Comparison of ENCODE assay signal across 8 cellular contexts in the genomic region with DNA sequence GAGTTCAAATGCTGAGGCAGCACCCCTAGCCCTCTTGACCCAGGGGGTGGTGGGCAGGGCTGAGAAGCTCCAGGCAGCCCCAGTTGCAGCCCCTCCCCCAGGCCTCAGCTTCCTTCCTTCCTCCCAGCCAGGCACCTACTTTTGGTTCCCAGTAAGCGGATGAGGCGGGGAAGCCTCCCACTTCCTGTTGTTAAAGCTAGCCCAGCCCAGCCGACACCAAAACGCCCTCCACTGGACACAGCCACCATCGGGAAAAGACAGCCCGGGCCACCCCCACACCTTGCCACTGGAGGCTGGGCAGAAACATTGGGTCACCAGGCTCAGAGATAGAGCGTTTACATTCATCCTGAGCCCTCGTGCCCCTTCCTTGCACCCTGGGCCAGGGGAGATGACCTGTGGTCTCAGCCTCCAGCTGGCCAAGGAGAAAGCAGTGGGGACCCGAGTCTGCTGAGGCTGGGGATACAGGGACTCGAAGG. TPM values are rescaled to one million over a fixed set of nuclear protein-coding genes. Genes with fewer than 3 reads are reported as not detected.
DNase-seq lines count a peak whose midpoint lies in the region; ATAC-seq and TF ChIP-seq lines count a peak whose summit lies in the region.

No MANE protein-coding gene starts in this region.

- no peaks in the 10 kb centered on the region for H3K27me3 ChIP-seq in PC-3 (ENCODE audit: low read length)

- H3K4me3 ChIP-seq in GM12865 (ENCODE audit: low read depth, low read length), result peak overlapping the region; percentile 26
- H3K4me3 ChIP-seq in PC-3 (ENCODE audit: low read length), result peak overlapping the region; percentile 92

- no peaks in the 10 kb centered on the region for H3F3A ChIP-seq in PC-3 (ENCODE audit: low read length, unreplicated experiment)

- peaks cover 43% of the 10 kb centered on the region for H3K4me1 ChIP-seq in PC-3 (ENCODE audit: insufficient read depth, low read length)

- BruUV-seq in PC-3 (replicated peaks; lab: Mats Ljungman, UMichigan), result no TSS peak

- H3K4me2 ChIP-seq in PC-3 (ENCODE audit: low read length), result peak overlapping the region; percentile 98

- peaks cover 10% of the 10 kb centered on the region for H4K20me1 ChIP-seq in PC-3 (ENCODE audit: low read length)

- peak overlapping the region; percentile 38 for H3K9ac ChIP-seq in PC-3 (ENCODE audit: low read length)

- TF ChIP-seq CTCF in GM12865 (IDR thresholded peaks at IDR 0.05; ENCODE audit: insufficient read depth, low read depth, low read length, missing control alignments) (no peak), PC-3 (conservative IDR thresholded peaks at IDR 0.05; ENCODE audit: low read depth, low read length) (peak; percentile 46)

- POLR2A ChIA-PET in PC-3 (lab: Charles Lee; ENCODE audit: unreplicated experiment), result interaction anchor here (0.6 kb wide), 5 partner anchors 57 to 266 kb away, joined by 3 to 6 read pairs (median 3); a partner anchor contains a TSS

- intact Hi-C loops in PC-3 (cut with micrococcal nuclease) (loop anchor here (1.0 to 10.0 kb wide), 5 partner anchors 52 to 162 kb away; a partner anchor contains a TSS), left cardiac atrium (cut with DNase I) (loop anchor here (2.0 to 5.0 kb wide), 2 partner anchors 48 to 51 kb away; no protein-coding TSS in a partner anchor), posterior cingulate gyrus (cut with DNase I) (loop anchor here (2.0 to 5.0 kb wide), 2 partner anchors 48 to 89 kb away; no protein-coding TSS in a partner anchor)

- peak overlapping the region; percentile 57 for H3K27ac ChIP-seq in PC-3 (ENCODE audit: low read length)

- H3K79me2 ChIP-seq in PC-3 (ENCODE audit: low read length), result peaks cover 59% of the 10 kb centered on the region

- no peak overlapping the region for H2AFZ ChIP-seq in PC-3 (ENCODE audit: low read length)

- ATAC-seq in PC-3 (peak; percentile 40), left cardiac atrium (peak; percentile 27 to 35), GM21717 (IDR thresholded peaks at IDR 0.05; ENCODE audit: unreplicated experiment) (no peak)

- CTCF ChIA-PET in PC-3 (lab: Charles Lee), result interaction anchor here (0.6 to 1.9 kb wide), 11 partner anchors 16 to 1696 kb away, joined by 3 to 15 read pairs (median 3); a partner anchor contains a TSS

- H3K36me3 ChIP-seq in PC-3 (ENCODE audit: low read depth, low read length), result peaks cover 40% of the 10 kb centered on the region

- no peaks in the 10 kb centered on the region for H3K9me3 ChIP-seq in PC-3 (ENCODE audit: low read length)

- DNase-seq in GM12865 (ENCODE audit: low read depth) (peak; percentile 53), PC-3 (peak; percentile 76), amniotic epithelial cell (ENCODE audit: low read depth) (peak; percentile 79), left cardiac atrium (peak; percentile 94), posterior cingulate gyrus (peak; percentile 63 to 97 (median 80)), DMS114 treated with DMSO at 0.1 percent for 48 hours (lab: John Stamatoyannopoulos, UW; ENCODE audit: unreplicated experiment) (no peak), NCI-H524 (lab: John Stamatoyannopoulos, UW) (no peak)

- H3K9me2 ChIP-seq in PC-3 (replicated peaks; ENCODE audit: low read length), result no peaks in the 10 kb centered on the region

RNA-seq across cellular contexts. Expression of a gene that starts 3.5 kb away (rescaled TPM):
- total RNA-seq in PC-3 (2014; rRNA removed) (40.9 and 51.1 TPM in 2 replicates), left cardiac atrium (10 to 100 TPM; 24.6 to 39.3 TPM)

RNA-seq across cellular contexts. Expression of a gene that starts 57.2 kb away (rescaled TPM):
- total RNA-seq in PC-3 (2014; rRNA removed) (1,539 and 1,807 TPM in 2 replicates), left cardiac atrium (100 to 1,000 TPM; 586 to 682 TPM)

Comparison
In these comparisons a context has a peak if more than half of its experiments do, and no peak if none do; other contexts are left out.
1. DNase-seq: peak in GM12865 (single experiment), PC-3 (single experiment), amniotic epithelial cell (single experiment), left cardiac atrium (single experiment) and posterior cingulate gyrus (10 of 10); none in DMS114 treated with DMSO at 0.1 percent for 48 hours (single experiment) and NCI-H524 (0 of 2).